Comparison of ENCODE assay signal across 26 cellular contexts in genomic region chr2:147551331-147551730, GRCh38.
"Had no signal": no experiment of that assay in that cellular context is flagged by ENCODE, and none has a peak within 500 bp of the region (broad histone marks: within the 10 kb centered on the region; RNA-seq: fewer than 3 reads in every experiment).

No MANE protein-coding gene starts in this region.

- H3K4me1 ChIP-seq: colonic mucosa, esophagus squamous epithelium, left lung, parathyroid adenoma, right lobe of liver, transverse colon, upper lobe of right lung, uterus had no signal

- H3K4me3 ChIP-seq: colonic mucosa, esophagus squamous epithelium, gastrocnemius medialis, heart left ventricle, left lung, mucosa of descending colon, neural progenitor cell, right lobe of liver, smooth muscle cell, suprapubic skin, transverse colon, upper lobe of right lung, uterus had no signal

- H3K27ac ChIP-seq: colonic mucosa, esophagus squamous epithelium, gastrocnemius medialis, heart left ventricle, left lung, neural progenitor cell, parathyroid adenoma, right lobe of liver, suprapubic skin, transverse colon, upper lobe of right lung, uterus had no signal

- H3K9ac ChIP-seq: neural progenitor cell, parathyroid adenoma had no signal

- H3K27me3 ChIP-seq: colonic mucosa, esophagus squamous epithelium, gastrocnemius medialis, heart left ventricle, left lung, neural progenitor cell, right lobe of liver, suprapubic skin, transverse colon, upper lobe of right lung, uterus had no signal

- H3K36me3 ChIP-seq: colonic mucosa, esophagus squamous epithelium, gastrocnemius medialis, heart left ventricle, left lung, neural progenitor cell, right lobe of liver, suprapubic skin, transverse colon, upper lobe of right lung, uterus had no signal

- H3K79me2 ChIP-seq: parathyroid adenoma had no signal

- H3K9me3 ChIP-seq: colonic mucosa, esophagus squamous epithelium, gastrocnemius medialis, heart left ventricle, left lung, mucosa of descending colon, right lobe of liver, suprapubic skin, transverse colon, upper lobe of right lung, uterus had no signal

- H2AFZ ChIP-seq: neural progenitor cell, parathyroid adenoma had no signal

- DNase-seq: colonic mucosa; effector memory CD8-positive, alpha-beta T cell; erythroblast; esophagus squamous epithelium; gastrocnemius medialis; heart left ventricle; hippocampal formation; left cardiac atrium; left lung; mesenchymal stem cell; mucosa of descending colon; naive thymus-derived CD4-positive, alpha-beta T cell; right lobe of liver; stimulated activated CD4-positive, alpha-beta T cell treated with anti-CD3 and anti-CD28 coated beads, Interleukin-12 subunit alpha, Interleukin-12 subunit beta, amount 100 ng/mL, for 4 hours; stimulated activated CD4-positive, alpha-beta T cell treated with anti-CD3 and anti-CD28 coated beads, Interleukin-1b, Interleukin-23, amount 100 ng/mL, for 48 hours; stimulated activated CD4-positive, alpha-beta T cell treated with anti-CD3 and anti-CD28 coated beads, Interleukin-4, amount 100 ng/mL, for 1 hour; stimulated activated CD8-positive, alpha-beta memory T cell treated with anti-CD3 and anti-CD28 coated beads, Interleukin-4, amount 100 ng/mL, for 48 hours; stimulated activated naive CD4-positive, alpha-beta T cell; stimulated activated naive CD8-positive, alpha-beta T cell treated with anti-CD3 and anti-CD28 coated beads, Interleukin-15, amount 100 ng/mL, for 72 hours; transverse colon; upper lobe of right lung; uterus had no signal

- H3K4me2 ChIP-seq: neural progenitor cell, smooth muscle cell had no signal
